ENCODE assay signal across 9 cellular contexts in genomic region chr19:46015961-46016425, GRCh38. TPM values are rescaled to one million over a fixed set of nuclear protein-coding genes. Genes with fewer than 3 reads are reported as not detected.
DNase-seq lines count a peak whose midpoint lies in the region; ATAC-seq, FAIRE-seq and TF ChIP-seq lines count a peak whose summit lies in the region.
"Had no signal": no experiment of that assay in that cellular context is flagged by ENCODE, and none has a peak within 500 bp of the region (broad histone marks: within the 10 kb centered on the region; RNA-seq: fewer than 3 reads in every experiment).

No MANE protein-coding gene starts in this region.

- no peaks in the 10 kb centered on the region for H3K36me3 ChIP-seq in pancreas

- no peak for FAIRE-seq in pancreas (lab: Jason Lieb, UNC)

- intact Hi-C loops in pancreas (cut with DNase I): loop anchor here in 2 of 3 donors (5.0 to 10.0 kb wide), 2 partner anchors 199 to 201 kb away; partner anchors contain the start of gene RSPH6A (in 2 of the 2)

- H3K27me3 ChIP-seq in pancreas: no peaks in the 10 kb centered on the region

- peak; percentile 19 for ATAC-seq in HG02678 (IDR thresholded peaks at IDR 0.05; ENCODE audit: unreplicated experiment)
- peak; percentile 26 to 33 (median 29) for ATAC-seq in pancreas
- no peak for ATAC-seq in HG03571 (IDR thresholded peaks at IDR 0.05; ENCODE audit: unreplicated experiment)

- TF ChIP-seq CTCF in fibroblast of mammary gland (conservative IDR thresholded peaks at IDR 0.05; ENCODE audit: control insufficient read depth, insufficient read depth, low read depth, low read length) (no peak), pancreas (IDR thresholded peaks at IDR 0.05) (no peak)

- no peaks in the 10 kb centered on the region for H3K9me3 ChIP-seq in pancreas

- DNase-seq in ACHN (peak; percentile 22), activated T-cell treated with anti-CD3 and anti-CD28 coated beads for 48 hours (ENCODE audit: low read depth) (peak; percentile 25), fibroblast of mammary gland (ENCODE audit: low read depth) (no peak), pancreas (peak in 1 of 6 donors; percentile 76), DMS79 treated with DMSO at 0.1 percent for 48 hours (lab: John Stamatoyannopoulos, UW) (no peak), NCI-H2107 (lab: John Stamatoyannopoulos, UW) (no peak)

- H3K4me3 ChIP-seq in fibroblast of mammary gland (ENCODE audit: control insufficient read depth, low read depth, low read length) (peak overlapping the region; percentile 45), pancreas (peak overlapping the region; percentile 38 to 60 (median 54))

- no peak overlapping the region for H3K27ac ChIP-seq in pancreas

- in situ Hi-C loops in ACHN (cut with HindIII; ENCODE audit: low pct_ligation_motif_present, low pct_unique_long_range_greater_than_20kb, low sequenced_read_pairs): no loop called here

- 6 to 7% methylated on average over 18 to 54 of the region's 54 CpGs for WGBS in pancreas, 2 donors

- peaks cover 0 to 8% (median 3%) of the 10 kb centered on the region in 3 donors for H3K4me1 ChIP-seq in pancreas

RNA-seq across cellular contexts. Expression of gene PGLYRP1, which starts 6.9 kb away (rescaled TPM):
- under 1 TPM in 1 of 6 donors, not detected in 5; 0.20 TPM for total RNA-seq in pancreas
- not detected for polyA plus RNA-seq in pancreas
- total RNA-seq: temporal lobe had no signal

RNA-seq across cellular contexts. Expression of gene CCDC61, which starts 20.7 kb away (rescaled TPM):
- total RNA-seq in pancreas: 10 to 100 TPM in 1 of 6 donors, 1 to 10 TPM in 5; 4.9 to 13.4 (median 8.4) TPM
- 10 to 100 TPM; 18.5 to 19.9 TPM for polyA plus RNA-seq in pancreas

RNA-seq across cellular contexts. Expression of gene IGFL4, which starts 24.8 kb away (rescaled TPM):
- under 1 TPM in 2 of 6 donors, not detected in 4; 0.15 to 0.28 TPM for total RNA-seq in pancreas
- under 1 TPM; 0.04 to 0.21 TPM for polyA plus RNA-seq in pancreas

RNA-seq across cellular contexts. Expression of gene NOVA2, which starts 42.3 kb away (rescaled TPM):
- total RNA-seq in pancreas: 1 to 10 TPM in 4 of 6 donors, under 1 TPM in 2; 0.43 to 1.5 (median 1.2) TPM
- polyA plus RNA-seq in pancreas: 1 to 10 TPM; 1.7 to 2.6 TPM

Comparison
In these comparisons a context has a peak if more than half of its experiments do, and no peak if none do; other contexts are left out.
1. DNase-seq: peak in ACHN (single experiment) and activated T-cell treated with anti-CD3 and anti-CD28 coated beads for 48 hours (single experiment); none in fibroblast of mammary gland (single experiment), DMS79 treated with DMSO at 0.1 percent for 48 hours (single experiment) and NCI-H2107 (single experiment).